ENCODE assay signal across 8 cellular contexts in the genomic region with DNA sequence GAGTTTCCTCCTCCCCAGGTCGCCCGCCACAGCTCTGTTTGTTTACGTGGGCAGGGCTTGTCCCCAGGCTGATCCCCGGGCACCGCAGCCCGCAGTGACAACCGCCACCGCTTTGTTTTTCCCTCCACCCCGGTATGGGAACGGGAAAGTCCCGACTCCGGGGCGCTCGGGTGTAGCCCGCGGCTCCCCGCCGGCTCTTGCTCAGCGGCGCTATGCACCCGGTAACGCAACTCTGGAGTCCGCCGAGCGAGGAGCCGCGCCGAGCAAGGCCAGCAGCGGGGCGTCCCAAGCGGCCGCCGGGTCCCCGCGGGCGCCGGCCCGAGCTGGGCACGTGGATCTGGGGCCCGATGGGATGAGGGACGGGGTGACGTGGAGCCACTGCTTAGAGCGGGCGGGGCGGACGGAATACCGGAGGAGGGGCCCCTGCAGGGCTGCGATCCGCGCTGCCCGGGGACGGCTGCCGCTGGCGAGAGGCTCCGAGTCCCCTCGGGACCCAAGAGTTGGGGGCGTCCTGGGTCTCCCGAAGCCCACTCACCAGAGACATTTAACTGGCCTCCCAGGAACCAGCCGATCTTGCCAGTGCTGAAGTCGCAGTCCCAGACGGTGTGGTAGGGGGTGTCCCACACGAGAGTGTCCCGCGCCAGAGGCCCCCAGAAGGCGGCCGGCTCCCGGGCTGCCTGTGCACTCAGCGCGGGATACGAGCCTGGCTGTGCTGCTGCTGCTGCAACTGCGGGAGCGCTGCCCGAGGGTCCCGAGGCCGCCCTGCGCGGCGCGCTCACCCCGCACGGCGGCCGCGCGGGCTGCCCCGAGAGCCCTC. TPM values are rescaled to one million over a fixed set of nuclear protein-coding genes. Genes with fewer than 3 reads are reported as not detected.
DNase-seq lines count a peak whose midpoint lies in the region; ATAC-seq lines count a peak whose summit lies in the region.

No MANE protein-coding gene starts in this region.

- H3K27me3 ChIP-seq in endocrine pancreas (ENCODE audit: control insufficient read depth, insufficient read depth, low read length) = no peaks in the 10 kb centered on the region

- no peak overlapping the region for H3K4me3 ChIP-seq in endocrine pancreas (ENCODE audit: control insufficient read depth, insufficient read depth, low read length)

- no peaks in the 10 kb centered on the region for H3K9me3 ChIP-seq in endocrine pancreas (ENCODE audit: control insufficient read depth, low read length)

- peak overlapping the region; percentile 72 for H3K9ac ChIP-seq in endocrine pancreas (ENCODE audit: control insufficient read depth, insufficient read depth, low read length)

- peak; percentile 65 for DNase-seq in NCI-H748 (lab: John Stamatoyannopoulos, UW; ENCODE audit: unreplicated experiment)
- DNase-seq in NCI-H748 treated with DMSO at 0.1 percent for 48 hours (lab: John Stamatoyannopoulos, UW) = no peak
- DNase-seq in NCI-H526 (lab: John Stamatoyannopoulos, UW) = peak; percentile 24 to 87
- DNase-seq in activated CD8-positive, alpha-beta memory T cell treated with anti-CD3 and anti-CD28 coated beads for 48 hours (ENCODE audit: low read depth in 2 of 3, low spot score in 2 of 3) = peak; percentile 45 to 65 (median 65)
- DNase-seq in mucosa of gallbladder (ENCODE audit: low spot score) = peak; percentile 78
- peak; percentile 49 to 67 for DNase-seq in stimulated activated CD8-positive, alpha-beta memory T cell treated with anti-CD3 and anti-CD28 coated beads, Interleukin-4, amount 100 ng/mL, for 4 hours (ENCODE audit: low read depth in 2 of 2, low spot score in 1 of 2)

- H3K4me1 ChIP-seq in endocrine pancreas (ENCODE audit: control insufficient read depth, insufficient read depth, low read length) = no peaks in the 10 kb centered on the region

- peak; percentile 20 for ATAC-seq in HG02938 (IDR thresholded peaks at IDR 0.05; ENCODE audit: unreplicated experiment)

- no peaks in the 10 kb centered on the region for H3K36me3 ChIP-seq in endocrine pancreas (ENCODE audit: control insufficient read depth, insufficient read depth, low read length)

RNA-seq across cellular contexts. Expression of a gene that starts 0.5 kb away (rescaled TPM):
- total RNA-seq in mucosa of gallbladder = 70.8 TPM

RNA-seq across cellular contexts. Expression of a gene that starts 24.5 kb away (rescaled TPM):
- not detected for total RNA-seq in mucosa of gallbladder
